ENCODE assay signal across 15 cellular contexts in the genomic region with DNA sequence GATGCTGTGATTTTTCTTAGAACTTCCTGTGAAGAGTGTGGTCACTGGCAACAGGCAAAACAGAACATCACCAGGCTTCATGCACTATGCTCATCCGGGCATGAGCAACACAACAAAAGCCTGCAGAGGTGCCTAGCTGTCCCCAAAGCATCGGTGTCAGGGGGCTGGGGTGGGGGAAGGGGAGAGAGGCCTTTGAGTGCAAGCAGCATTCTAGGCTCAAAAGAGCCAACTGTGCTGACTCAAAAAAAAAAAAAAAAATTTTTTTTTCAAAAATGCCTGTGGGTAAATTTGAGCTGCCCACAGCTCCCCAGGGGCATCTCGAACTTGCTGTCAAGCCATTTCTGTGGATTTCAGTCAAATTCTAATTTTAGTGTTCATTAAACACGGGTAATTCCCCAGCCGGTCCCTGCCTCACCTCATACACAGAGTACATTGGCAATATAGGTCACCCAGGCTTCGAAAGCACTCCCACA.
DNase-seq lines count a peak whose midpoint lies in the region; ATAC-seq and TF ChIP-seq lines count a peak whose summit lies in the region.
"Had no signal": no experiment of that assay in that cellular context is flagged by ENCODE, and none has a peak within 500 bp of the region (broad histone marks: within the 10 kb centered on the region; RNA-seq: fewer than 3 reads in every experiment).

No MANE protein-coding gene starts in this region.

- ATAC-seq in GM19025 (IDR thresholded peaks at IDR 0.05; ENCODE audit: low read depth, unreplicated experiment) = peak; percentile 86
- peak; percentile 74 for ATAC-seq in HG03175 (IDR thresholded peaks at IDR 0.05; ENCODE audit: unreplicated experiment)
- no peak for ATAC-seq in Right ventricle myocardium superior (ENCODE audit: poor library complexity)
- ATAC-seq: naive thymus-derived CD8-positive, alpha-beta T cell had no signal

- DNase-seq in chondrocyte (ENCODE audit: low spot score) (no peak), smooth muscle cell of the brain vasculature (ENCODE audit: low read depth, low spot score) (peak; percentile 9), MV-4-11 (lab: John Stamatoyannopoulos, UW) (no peak), cortex of kidney (lab: John Stamatoyannopoulos, UW) (no peak), NCI-H2029 (lab: John Stamatoyannopoulos, UW) (no peak), Right ventricle myocardium superior (no peak)
- DNase-seq: activated naive CD4-positive, alpha-beta T cell treated with anti-CD3 and anti-CD28 coated beads, Interleukin-2, amount 50 U/mL, for 16 hours; DMS153; naive thymus-derived CD8-positive, alpha-beta T cell; NCI-H345; SIG-M5; stimulated activated CD4-positive, alpha-beta T cell treated with anti-CD3 and anti-CD28 coated beads, Interleukin-1b, Interleukin-23, amount 100 ng/mL, for 48 hours had no signal

- H3K27me3 Mint-ChIP-seq in chondrocyte (ENCODE audit: low read depth) = peaks cover 23% of the 10 kb centered on the region

- intact Hi-C loops in Right ventricle myocardium superior (cut with DNase I) = no loop called here

- peaks cover 3% of the 10 kb centered on the region for H3K36me3 Mint-ChIP-seq in chondrocyte (ENCODE audit: low read depth)
- H3K36me3 Mint-ChIP-seq: IgD-negative memory B cell had no signal

- no peaks in the 10 kb centered on the region for H3K9me3 Mint-ChIP-seq in chondrocyte (ENCODE audit: low read depth)

- H3K4me1 Mint-ChIP-seq in chondrocyte (ENCODE audit: low read depth) = peaks cover 43% of the 10 kb centered on the region
- H3K4me1 Mint-ChIP-seq: naive thymus-derived CD8-positive, alpha-beta T cell had no signal

- H3K4me3 Mint-ChIP-seq in chondrocyte (ENCODE audit: unreplicated experiment) = no peak overlapping the region
- H3K4me3 Mint-ChIP-seq: naive thymus-derived CD8-positive, alpha-beta T cell had no signal

- peak overlapping the region; percentile 72 for H3K27ac Mint-ChIP-seq in chondrocyte (ENCODE audit: unreplicated experiment)
- H3K27ac Mint-ChIP-seq: IgD-negative memory B cell; naive thymus-derived CD8-positive, alpha-beta T cell had no signal

- no peak for TF ChIP-seq CTCF in chondrocyte (IDR thresholded peaks at IDR 0.05)
